In genomic region chr7:2604608-2605174, GRCh38 we compare ENCODE assay signal across 25 cellular contexts. TPM values are rescaled to one million over a fixed set of nuclear protein-coding genes. Genes with fewer than 3 reads are reported as not detected.
DNase-seq lines count a peak whose midpoint lies in the region; ATAC-seq and TF ChIP-seq lines count a peak whose summit lies in the region.
"Had no signal": no experiment of that assay in that cellular context is flagged by ENCODE, and none has a peak within 500 bp of the region (broad histone marks: within the 10 kb centered on the region; RNA-seq: fewer than 3 reads in every experiment).

No MANE protein-coding gene starts in this region.

- H3K36me3 Mint-ChIP-seq in type B pancreatic cell = peaks cover 9% of the 10 kb centered on the region
- H3K36me3 Mint-ChIP-seq: activated naive CD4-positive, alpha-beta T cell treated with anti-CD3 and anti-CD28 coated beads, Interleukin-2, amount 50 U/mL, for 72 hours had no signal

- H3K4me1 Mint-ChIP-seq in type B pancreatic cell (ENCODE audit: unreplicated experiment) = peaks cover 12% of the 10 kb centered on the region
- H3K4me1 Mint-ChIP-seq: activated T-helper 17 cell treated with anti-CD3 and anti-CD28 coated beads, Interleukin-2, amount 50 U/mL, for 72 hours had no signal

- H3K27me3 Mint-ChIP-seq in type B pancreatic cell = no peaks in the 10 kb centered on the region
- H3K27me3 Mint-ChIP-seq: activated CD4-positive, alpha-beta memory T cell treated with anti-CD3 and anti-CD28 coated beads for 36 hours; activated T-helper 17 cell treated with anti-CD3 and anti-CD28 coated beads, Interleukin-2, amount 50 U/mL, for 72 hours; IgD-negative memory B cell had no signal

- no peak overlapping the region for H3K4me3 Mint-ChIP-seq in type B pancreatic cell
- H3K4me3 Mint-ChIP-seq: activated CD4-positive, alpha-beta memory T cell treated with anti-CD3 and anti-CD28 coated beads for 36 hours; activated T-helper 17 cell treated with anti-CD3 and anti-CD28 coated beads, Interleukin-2, amount 50 U/mL, for 72 hours; CD8-positive, alpha-beta T cell; IgD-negative memory B cell had no signal

- no peaks in the 10 kb centered on the region for H3K9me3 Mint-ChIP-seq in type B pancreatic cell
- H3K9me3 Mint-ChIP-seq: activated CD4-positive, alpha-beta memory T cell treated with anti-CD3 and anti-CD28 coated beads for 36 hours; activated naive CD4-positive, alpha-beta T cell treated with anti-CD3 and anti-CD28 coated beads, Interleukin-2, amount 50 U/mL, for 72 hours; activated T-helper 17 cell treated with anti-CD3 and anti-CD28 coated beads, Interleukin-2, amount 50 U/mL, for 72 hours; CD8-positive, alpha-beta T cell; IgD-negative memory B cell had no signal

- no peak overlapping the region for H3K27ac Mint-ChIP-seq in type B pancreatic cell
- H3K27ac Mint-ChIP-seq: activated CD4-positive, alpha-beta memory T cell treated with anti-CD3 and anti-CD28 coated beads for 36 hours; activated naive CD4-positive, alpha-beta T cell treated with anti-CD3 and anti-CD28 coated beads, Interleukin-2, amount 50 U/mL, for 72 hours; activated T-helper 17 cell treated with anti-CD3 and anti-CD28 coated beads, Interleukin-2, amount 50 U/mL, for 72 hours; CD8-positive, alpha-beta T cell; IgD-negative memory B cell had no signal

- DNase-seq in Right ventricle myocardium inferior (ENCODE audit: missing footprints) = no peak
- no peak for DNase-seq in cardiac septum (ENCODE audit: low spot score)
- peak; percentile 92 for DNase-seq in NCI-H2107 (lab: John Stamatoyannopoulos, UW)
- DNase-seq in epidermal melanocyte (ENCODE audit: insufficient read length, low spot score) = peak; percentile 54
- DNase-seq in posterior vena cava (ENCODE audit: low spot score) = peak; percentile 74
- DNase-seq in EL = no peak
- DNase-seq in ecto neural progenitor cell (ENCODE audit: low spot score) = no peak
- DNase-seq in type B pancreatic cell (ENCODE audit: extremely low spot score, unreplicated experiment) = no peak
- DNase-seq: activated CD4-positive, alpha-beta memory T cell treated with anti-CD3 and anti-CD28 coated beads for 36 hours; activated CD4-positive, CD25-positive, alpha-beta regulatory T cell treated with anti-CD3 and anti-CD28 coated beads, Interleukin-2, amount 50 U/mL, for 72 hours; activated CD8-positive, alpha-beta memory T cell treated with anti-CD3 and anti-CD28 coated beads, Interleukin-2, amount 50 U/mL, for 4 hours; CD8-positive, alpha-beta T cell; foreskin fibroblast; left colon; mesenchymal stem cell; NCI-H1048; NCI-H1930; NCI-H526 treated with DMSO at 0.1 percent for 48 hours; SJCRH30; stimulated activated CD4-positive, alpha-beta T cell treated with anti-CD3 and anti-CD28 coated beads, Interleukin-1b, Interleukin-23, amount 100 ng/mL, for 48 hours; transverse colon had no signal

- intact Hi-C loops in Right ventricle myocardium inferior (cut with DNase I) = loop anchor here (5.0 kb wide), 2 partner anchors 38 to 58 kb away; no protein-coding TSS in a partner anchor
- intact Hi-C loops in cardiac septum (cut with DNase I) = loop anchor here (5.0 kb wide), 1 partner anchor 38 kb away; no protein-coding TSS in a partner anchor
- intact Hi-C loops in posterior vena cava (cut with DNase I) = no loop called here

- peak; percentile 71 for ATAC-seq in Right ventricle myocardium inferior
- ATAC-seq: activated naive CD4-positive, alpha-beta T cell treated with anti-CD3 and anti-CD28 coated beads, Interleukin-2, amount 50 U/mL, for 72 hours; activated T-helper 17 cell treated with anti-CD3 and anti-CD28 coated beads, Interleukin-2, amount 50 U/mL, for 72 hours; CD8-positive, alpha-beta T cell; esophagus mucosa; left colon had no signal

- TF ChIP-seq CTCF in type B pancreatic cell (conservative IDR thresholded peaks at IDR 0.05) = no peak

RNA-seq across cellular contexts. Expression of gene TTYH3, which starts 27.1 kb away (rescaled TPM):
- total RNA-seq in Right ventricle myocardium inferior = 15.8 TPM
- total RNA-seq in cardiac septum = 17.1 TPM
- total RNA-seq in posterior vena cava = 10 to 100 TPM; 50.1 to 51.6 TPM
- total RNA-seq in type B pancreatic cell (ENCODE audit: low replicate concordance) = 124 and 166 TPM in 2 replicates

RNA-seq across cellular contexts. Expression of gene IQCE, which starts 45.9 kb away (rescaled TPM):
- total RNA-seq in Right ventricle myocardium inferior = 11.5 TPM
- total RNA-seq in cardiac septum = 13.3 TPM
- total RNA-seq in posterior vena cava = 10 to 100 TPM; 14.6 to 19.1 TPM
- total RNA-seq in type B pancreatic cell (ENCODE audit: low replicate concordance) = 25.7 and 35.2 TPM in 2 replicates

RNA-seq across cellular contexts. Expression of gene BRAT1, which starts 49.4 kb away (rescaled TPM):
- total RNA-seq in Right ventricle myocardium inferior = 14.8 TPM
- total RNA-seq in cardiac septum = 12.8 TPM
- total RNA-seq in posterior vena cava = 10 to 100 TPM; 16.3 to 17.2 TPM
- 25.2 and 40.3 TPM in 2 replicates for total RNA-seq in type B pancreatic cell (ENCODE audit: low replicate concordance)

Comparison
In these comparisons a context has a peak if more than half of its experiments do, and no peak if none do; other contexts are left out.
1. DNase-seq: peak in NCI-H2107 (single experiment), epidermal melanocyte (single experiment) and posterior vena cava (single experiment); none in Right ventricle myocardium inferior (single experiment), cardiac septum (single experiment), EL (single experiment), ecto neural progenitor cell (single experiment) and type B pancreatic cell (single experiment).
2. intact Hi-C loops: an anchor here in Right ventricle myocardium inferior (5.0 kb wide) and cardiac septum (5.0 kb wide); none called in posterior vena cava.